ENCODE assay signal across 25 cellular contexts in the genomic region with DNA sequence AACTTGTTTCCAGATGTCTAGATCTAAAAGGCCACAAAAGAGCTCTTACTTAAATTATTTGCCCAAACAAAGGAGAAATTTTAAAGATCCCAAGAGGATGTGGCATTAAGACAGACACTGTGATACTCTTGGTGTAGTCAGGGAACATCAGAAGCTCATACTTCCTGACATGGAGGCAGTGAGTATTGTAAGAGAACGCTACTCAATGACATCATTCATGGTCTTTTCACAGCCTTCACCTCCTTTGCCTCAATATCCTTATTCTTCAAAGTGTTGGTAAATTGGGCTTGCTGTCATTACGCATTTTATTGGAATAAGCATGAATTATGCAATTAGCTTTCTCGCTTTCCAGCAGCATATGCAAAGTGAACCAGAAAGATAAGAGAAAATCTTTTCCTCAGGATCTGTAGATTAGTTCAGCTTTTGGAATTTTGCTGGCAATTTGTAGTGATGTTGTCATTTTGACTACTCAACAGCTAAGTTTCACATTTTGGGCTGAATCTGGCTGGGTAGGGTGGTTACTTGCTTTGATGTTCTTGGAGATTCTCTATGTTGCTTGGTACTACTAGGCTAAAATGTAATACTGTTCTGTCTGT.
DNase-seq lines count a peak whose midpoint lies in the region; ATAC-seq, FAIRE-seq and TF ChIP-seq lines count a peak whose summit lies in the region.
"Had no signal": no experiment of that assay in that cellular context is flagged by ENCODE, and none has a peak within 500 bp of the region (broad histone marks: within the 10 kb centered on the region; RNA-seq: fewer than 3 reads in every experiment).

No MANE protein-coding gene starts in this region.

- CTCF ChIA-PET in HepG2 (lab: Yijun Ruan, JAX; ENCODE audit: low intra/inter-chr PET ratio, low total read pairs) = no interaction called here

- BruUV-seq in HepG2 (replicated peaks; lab: Mats Ljungman, UMichigan) = no TSS peak

- no peaks in the 10 kb centered on the region for H3K4me1 ChIP-seq in HepG2 (ENCODE audit: insufficient read depth, low read length)
- no peaks in the 10 kb centered on the region for H3K4me1 ChIP-seq in right lobe of liver
- H3K4me1 ChIP-seq in right cardiac atrium (ENCODE audit: control insufficient read depth, insufficient read depth, low read length) = no peaks in the 10 kb centered on the region
- H3K4me1 ChIP-seq: parathyroid adenoma had no signal

- H3K4me3 ChIP-seq in HepG2 (replicated peaks in 1 of 3; ENCODE audit: insufficient read depth in 1 of 3, low read depth in 2 of 3, low read length in 3 of 3) = no peak overlapping the region
- H3K4me3 ChIP-seq in right lobe of liver = no peak overlapping the region
- no peak overlapping the region for H3K4me3 ChIP-seq in right cardiac atrium (ENCODE audit: low read length)
- H3K4me3 ChIP-seq: cardiac muscle cell, gastroesophageal sphincter, stomach had no signal

- H3K79me2 ChIP-seq in HepG2 (ENCODE audit: insufficient read depth, low read length) = no peaks in the 10 kb centered on the region
- H3K79me2 ChIP-seq: parathyroid adenoma had no signal

- H3K9ac ChIP-seq in HepG2 (ENCODE audit: insufficient read depth, low read depth, low read length) = no peak overlapping the region
- H3K9ac ChIP-seq: parathyroid adenoma had no signal

- WGBS in HepG2 (ENCODE audit: low lambda C conversion rate) = 13% methylated on average over 3 of the region's 3 CpGs
- 80% methylated on average over 3 of the region's 3 CpGs for WGBS in right lobe of liver (ENCODE audit: insufficient coverage, low coverage, low lambda C conversion rate, missing lambda C conversion rate)
- WGBS in right cardiac atrium = 58% methylated on average over 3 of the region's 3 CpGs

- H3K4me2 ChIP-seq in HepG2 (ENCODE audit: low read depth, low read length) = no peak overlapping the region

- no peak overlapping the region for H2AFZ ChIP-seq in HepG2 (ENCODE audit: low read length)
- H2AFZ ChIP-seq: parathyroid adenoma had no signal

- POLR2A ChIA-PET in HepG2 (lab: Yijun Ruan, JAX) = no interaction called here

- H3K36me3 ChIP-seq in HepG2 (replicated peaks in 1 of 2; ENCODE audit: control insufficient read depth in 1 of 2, insufficient read depth in 2 of 2, low read length in 2 of 2) (no peaks in the 10 kb centered on the region), right lobe of liver (no peaks in the 10 kb centered on the region)
- H3K36me3 ChIP-seq: cardiac muscle cell, gastroesophageal sphincter, stomach had no signal

- TF ChIP-seq RAD21 in HepG2 (CRISPR knock-in tag; IDR thresholded peaks at IDR 0.05) = no peak

- in situ Hi-C loops in HepG2 (cut with HindIII; ENCODE audit: extremely low pct_ligation_motif_present, low pct_unique_long_range_greater_than_20kb) = no loop called here

- TF ChIP-seq POLR2A in HepG2 (IDR thresholded peaks at IDR 0.05; ENCODE audit: insufficient read depth in 1 of 2, low read depth in 2 of 2, low read length in 2 of 2) (no peak), right lobe of liver (IDR thresholded peaks at IDR 0.05) (no peak)

- H3K27me3 ChIP-seq in HepG2 (ENCODE audit: control insufficient read depth in 1 of 2, insufficient read depth in 2 of 2, low read length in 2 of 2) = no peaks in the 10 kb centered on the region
- no peaks in the 10 kb centered on the region for H3K27me3 ChIP-seq in right lobe of liver
- H3K27me3 ChIP-seq in right cardiac atrium (ENCODE audit: control insufficient read depth, insufficient read depth) = no peaks in the 10 kb centered on the region
- H3K27me3 ChIP-seq: cardiac muscle cell, gastroesophageal sphincter, stomach had no signal

- no peak for TF ChIP-seq CTCF in HepG2 (CRISPR knock-in tag; IDR thresholded peaks at IDR 0.05)
- TF ChIP-seq CTCF in right lobe of liver (IDR thresholded peaks at IDR 0.05) = no peak
- TF ChIP-seq CTCF in omental fat pad (IDR thresholded peaks at IDR 0.05) = no peak

- ATAC-seq in HepG2 (no peak), right lobe of liver (no peak), right cardiac atrium (peak; percentile 43 to 65), omental fat pad (ENCODE audit: low FRiP score) (peak; percentile 51)
- ATAC-seq: gastroesophageal sphincter, SK-N-SH treated with all-trans-retinoic acid at 6 μM for 48 hours had no signal

- DNase-seq in HepG2 (ENCODE audit: low spot score) (no peak), right lobe of liver (no peak), right cardiac atrium (no peak), omental fat pad (ENCODE audit: low spot score) (no peak), NCI-H524 treated with DMSO at 0.1 percent for 48 hours (lab: John Stamatoyannopoulos, UW) (no peak), NCI-H526 (lab: John Stamatoyannopoulos, UW) (no peak), NCI-H226 (no peak), NCI-H1417 treated with DMSO at 0.1 percent for 48 hours (lab: John Stamatoyannopoulos, UW) (no peak)
- DNase-seq: activated CD4-positive, alpha-beta T cell treated with anti-CD3 and anti-CD28 coated beads, Interleukin-2, amount 10 ng/mL, durations not matched to agents 7 days and 5 days; activated naive CD4-positive, alpha-beta T cell treated with anti-CD3 and anti-CD28 coated beads, Interleukin-2, amount 50 U/mL, for 16 hours; AML-193; CD4-positive, alpha-beta memory T cell; Karpas-422; kidney glomerular epithelial cell; NCI-H1694 treated with DMSO at 0.1 percent for 48 hours; stimulated activated CD8-positive, alpha-beta memory T cell treated with anti-CD3 and anti-CD28 coated beads, Interleukin-4, amount 100 ng/mL, for 48 hours; stomach had no signal

- TF ChIP-seq EP300 in HepG2 (IDR thresholded peaks at IDR 0.05; ENCODE audit: low read depth in 2 of 2, low read length in 2 of 2) (no peak), HepG2 (CRISPR knock-in tag; IDR thresholded peaks at IDR 0.05; ENCODE audit: borderline replicate concordance) (no peak)

- no peaks in the 10 kb centered on the region for H4K20me1 ChIP-seq in HepG2 (ENCODE audit: insufficient read depth, low read length)

- intact Hi-C loops in HepG2 (cut with micrococcal nuclease; ENCODE audit: unreplicated experiment) (no loop called here), right lobe of liver (cut with DNase I) (no loop called here), right cardiac atrium (cut with DNase I) (no loop called here)

- no peak for FAIRE-seq in HepG2 (lab: Jason Lieb, UNC)
- FAIRE-seq: A204.1, endometrium, G401.6, GM18507 had no signal

- H3K9me3 ChIP-seq in HepG2 (ENCODE audit: low read length) = peaks cover 89% of the 10 kb centered on the region
- H3K9me3 ChIP-seq in right lobe of liver = no peaks in the 10 kb centered on the region
- no peaks in the 10 kb centered on the region for H3K9me3 ChIP-seq in right cardiac atrium (ENCODE audit: control insufficient read depth, low read length)
- H3K9me3 ChIP-seq: gastroesophageal sphincter, stomach had no signal

- H3K27ac ChIP-seq in HepG2 (ENCODE audit: extremely low read length, insufficient read depth, low read length) (no peak overlapping the region), right lobe of liver (no peak overlapping the region), right cardiac atrium (ENCODE audit: low read length) (no peak overlapping the region)
- H3K27ac ChIP-seq: gastroesophageal sphincter, parathyroid adenoma had no signal

TF ChIP-seq in HepG2, 621 proteins besides CTCF, POLR2A, EP300 and RAD21:
- TF ChIP-seq CENPX (CRISPR knock-in tag; IDR thresholded peaks at IDR 0.05) (no peak), ATF7 (IDR thresholded peaks at IDR 0.05) (peak; percentile 80), ATF7 (CRISPR knock-in tag; IDR thresholded peaks at IDR 0.05) (no peak)

Comparison
In these comparisons a context has a peak if more than half of its experiments do, and no peak if none do; other contexts are left out.
1. ATAC-seq: peak in right cardiac atrium (2 of 2) and omental fat pad (single experiment); none in HepG2 (single experiment) and right lobe of liver (0 of 4).